In genomic region chr16:67718668-67719047, GRCh38 we compare ENCODE assay signal across 8 cellular contexts. TPM values are rescaled to one million over a fixed set of nuclear protein-coding genes. Genes with fewer than 3 reads are reported as not detected.
DNase-seq lines count a peak whose midpoint lies in the region; ATAC-seq, FAIRE-seq and TF ChIP-seq lines count a peak whose summit lies in the region.

No MANE protein-coding gene starts in this region.

- H2AFZ ChIP-seq in endothelial cell of umbilical vein (ENCODE audit: low read depth, low read length), result peak overlapping the region; percentile 38

- H3K4me2 ChIP-seq in endothelial cell of umbilical vein (ENCODE audit: insufficient read depth, low read length), result peak overlapping the region; percentile 89

- FAIRE-seq in endothelial cell of umbilical vein (lab: Jason Lieb, UNC), result no peak

- peak overlapping the region; percentile 46 for H3K27ac ChIP-seq in endothelial cell of umbilical vein (ENCODE audit: insufficient read depth, low read depth, low read length)

- peaks cover 8% of the 10 kb centered on the region for H4K20me1 ChIP-seq in endothelial cell of umbilical vein (replicated peaks; ENCODE audit: control insufficient read depth, extremely low read depth, insufficient read depth, low read length)

- no peaks in the 10 kb centered on the region for H3K27me3 ChIP-seq in BJ (ENCODE audit: control insufficient read depth, insufficient read depth, low read length)
- no peaks in the 10 kb centered on the region for H3K27me3 ChIP-seq in endothelial cell of umbilical vein (ENCODE audit: control insufficient read depth in 2 of 2, insufficient read depth in 2 of 2, low read length in 2 of 2)

- intact Hi-C loops in endothelial cell of umbilical vein (cut with micrococcal nuclease), result loop anchor here (1.0 to 2.0 kb wide), 3 partner anchors 45 to 88 kb away; partner anchors contain the start of genes RANBP10 and TSNAXIP1

- H3K9me1 ChIP-seq in endothelial cell of umbilical vein (replicated peaks; ENCODE audit: control insufficient read depth, extremely low read depth, insufficient read depth, low read length), result no peaks in the 10 kb centered on the region

- CTCF ChIA-PET in BJ (lab: Yijun Ruan, JAX), result interaction anchor here (1.0 to 1.9 kb wide), 5 partner anchors 10 to 197 kb away, joined by 3 to 6 read pairs (median 4); no protein-coding TSS in a partner anchor
- CTCF ChIA-PET in endothelial cell of umbilical vein (lab: Charles Lee), result interaction anchor here (1.0 to 3.7 kb wide), 14 partner anchors 9 to 197 kb away, joined by 3 to 28 read pairs (median 4); partner anchors contain the start of genes C16orf86, ENKD1, RANBP10 and TSNAXIP1

- TF ChIP-seq CTCF in BJ (IDR thresholded peaks at IDR 0.05; ENCODE audit: insufficient read depth, low read depth, low read length), result no peak
- no peak for TF ChIP-seq CTCF in endothelial cell of umbilical vein (IDR thresholded peaks at IDR 0.05; ENCODE audit: extremely low read depth in 1 of 2, insufficient read depth in 1 of 2, low read depth in 1 of 2, low read length in 2 of 2)
- no peak for TF ChIP-seq CTCF in nephron (IDR thresholded peaks at IDR 0.05; ENCODE audit: unreplicated experiment in 3 of 3)

- peak overlapping the region; percentile 91 to 96 (median 95) for H3K4me3 Mint-ChIP-seq in nephron

- peaks cover under 1% of the 10 kb centered on the region; the same call in 1 of the 2 replicates for H3K36me3 ChIP-seq in BJ (ENCODE audit: control insufficient read depth, insufficient read depth, low read length)
- peaks cover 2 to 6% of the 10 kb centered on the region in 2 experiments for H3K36me3 ChIP-seq in endothelial cell of umbilical vein (ENCODE audit: control insufficient read depth in 2 of 2, extremely low read depth in 1 of 2, insufficient read depth in 2 of 2, low read length in 2 of 2)

- no peaks in the 10 kb centered on the region for H3K9me3 ChIP-seq in endothelial cell of umbilical vein (replicated peaks; ENCODE audit: control insufficient read depth, insufficient read depth, low read length)

- peaks cover 23% of the 10 kb centered on the region for H3K4me1 ChIP-seq in endothelial cell of umbilical vein (ENCODE audit: control insufficient read depth, extremely low read depth, insufficient read depth, low read length)

- DNase-seq in BJ (ENCODE audit: low read depth), result no peak
- DNase-seq in RKO (ENCODE audit: low spot score), result peak; percentile 22
- DNase-seq in endothelial cell of umbilical vein (ENCODE audit: low read depth, low spot score), result peak; percentile 35
- DNase-seq in NCI-H2196 (lab: John Stamatoyannopoulos, UW; ENCODE audit: unreplicated experiment), result no peak
- no peak for DNase-seq in NK-92 (lab: John Stamatoyannopoulos, UW; ENCODE audit: unreplicated experiment)

- H3K36me3 Mint-ChIP-seq in nephron (ENCODE audit: low read depth), result peaks cover 2% of the 10 kb centered on the region

- H3K9me3 Mint-ChIP-seq in nephron, result no peaks in the 10 kb centered on the region

- no peaks in the 10 kb centered on the region for H3K27me3 Mint-ChIP-seq in nephron (ENCODE audit: low read depth)

- no TSS peak for BruUV-seq in endothelial cell of umbilical vein (replicated peaks; lab: Mats Ljungman, UMichigan)

- peaks cover 53% of the 10 kb centered on the region for H3K79me2 ChIP-seq in endothelial cell of umbilical vein (ENCODE audit: control insufficient read depth, insufficient read depth, low read length)

- H3K9ac ChIP-seq in endothelial cell of umbilical vein (replicated peaks; ENCODE audit: extremely low read depth, insufficient read depth, low read length), result peak overlapping the region; percentile 89

- peaks cover 32% of the 10 kb centered on the region for H3K4me1 Mint-ChIP-seq in nephron

- dilution Hi-C loops in endothelial cell of umbilical vein (cut with MboI; ENCODE audit: extremely low pct_ligation_motif_present, low sequenced_read_pairs), result no loop called here

- POLR2A ChIA-PET in BJ (lab: Charles Lee), result interaction anchor here (0.5 kb wide), 1 partner anchor 24 kb away, joined by 6 read pairs; no protein-coding TSS in a partner anchor
- POLR2A ChIA-PET in endothelial cell of umbilical vein (lab: Charles Lee), result interaction anchor here (0.6 to 1.4 kb wide), 3 partner anchors 39 to 61 kb away, joined by 3 to 4 read pairs (median 3); no protein-coding TSS in a partner anchor

- H3K4me3 ChIP-seq in BJ (ENCODE audit: low read depth, low read length), result peak overlapping the region; percentile 95
- peak overlapping the region; percentile 78 to 93 (median 91) for H3K4me3 ChIP-seq in endothelial cell of umbilical vein (replicated peaks in 1 of 3; ENCODE audit: insufficient read depth in 1 of 3, low read depth in 1 of 3, low read length in 3 of 3)

- TF ChIP-seq POLR2A in endothelial cell of umbilical vein (IDR thresholded peaks at IDR 0.05; ENCODE audit: low read depth, low read length), result no peak

- peak overlapping the region; percentile 6 to 84 (median 19) for H3K27ac Mint-ChIP-seq in nephron

- peak; percentile 22 for ATAC-seq in GM21423 (IDR thresholded peaks at IDR 0.05; ENCODE audit: unreplicated experiment)
- no peak for ATAC-seq in GM21529 (IDR thresholded peaks at IDR 0.05; ENCODE audit: unreplicated experiment)

TF ChIP-seq in endothelial cell of umbilical vein, 7 proteins besides CTCF, POLR2A, EP300 and RAD21 (continues in another document):
- TF ChIP-seq MYC (IDR thresholded peaks at IDR 0.05; ENCODE audit: low read depth, low read length) (no peak), GATA2 (IDR thresholded peaks at IDR 0.05; ENCODE audit: insufficient read depth, insufficient read length, low read depth, low read length) (no peak), JUN (IDR thresholded peaks at IDR 0.05; ENCODE audit: borderline replicate concordance, insufficient read depth, insufficient read length, low read depth) (no peak), FOS (IDR thresholded peaks at IDR 0.05; ENCODE audit: borderline replicate concordance, insufficient read depth, low read length) (no peak)

RNA-seq across cellular contexts. Expression of gene GFOD2, which starts 0.5 kb away (rescaled TPM):
- polyA plus RNA-seq in BJ (2011; rRNA removed) (11.4 and 13.6 TPM in 2 replicates), endothelial cell of umbilical vein (36.7 and 38.1 TPM in 2 replicates)
- polyA minus RNA-seq in BJ (2011; rRNA and poly(A)+ RNA removed), result 9.5 and 17.1 TPM in 2 replicates
- total RNA-seq in endothelial cell of umbilical vein, result 43.7 and 47.5 TPM in 2 replicates
- 34.6 and 36.0 TPM in 2 replicates for polyA plus RNA-seq in endothelial cell of umbilical vein (2011; cell fraction: cytosol; rRNA removed)
- 42.1 and 48.6 TPM in 2 replicates for polyA plus RNA-seq in endothelial cell of umbilical vein (2011; cell fraction: nucleus; rRNA removed)
- 27.2 and 32.5 TPM in 2 replicates for polyA plus RNA-seq in endothelial cell of umbilical vein (2012)
- polyA minus RNA-seq in endothelial cell of umbilical vein, result 54.9 and 56.1 TPM in 2 replicates
- polyA minus RNA-seq in endothelial cell of umbilical vein (2011; cell fraction: cytosol; rRNA and poly(A)+ RNA removed), result 8.7 TPM
- polyA minus RNA-seq in endothelial cell of umbilical vein (2011; cell fraction: nucleus; rRNA and poly(A)+ RNA removed), result 21.7 and 22.4 TPM in 2 replicates

RNA-seq across cellular contexts. Expression of gene C16orf86, which starts 52.0 kb away (rescaled TPM):
- polyA plus RNA-seq in BJ (2011; rRNA removed), result 0.87 and 1.5 TPM in 2 replicates
- polyA minus RNA-seq in BJ (2011; rRNA and poly(A)+ RNA removed), result 0.43 TPM in 1 of 2 replicates, not detected in the other
- total RNA-seq in endothelial cell of umbilical vein, result 0.62 and 1.2 TPM in 2 replicates
- 0.80 and 0.98 TPM in 2 replicates for polyA plus RNA-seq in endothelial cell of umbilical vein
- 0.65 and 1.4 TPM in 2 replicates for polyA plus RNA-seq in endothelial cell of umbilical vein (2011; cell fraction: cytosol; rRNA removed)
- 1.4 and 2.0 TPM in 2 replicates for polyA plus RNA-seq in endothelial cell of umbilical vein (2011; cell fraction: nucleus; rRNA removed)
- 0.55 and 0.63 TPM in 2 replicates for polyA plus RNA-seq in endothelial cell of umbilical vein (2012)
- 0.11 and 0.46 TPM in 2 replicates for polyA minus RNA-seq in endothelial cell of umbilical vein
- polyA minus RNA-seq in endothelial cell of umbilical vein (2011; cell fraction: cytosol; rRNA and poly(A)+ RNA removed), result not detected
- polyA minus RNA-seq in endothelial cell of umbilical vein (2011; cell fraction: nucleus; rRNA and poly(A)+ RNA removed), result not detected in 2 replicates

RNA-seq across cellular contexts. Expression of gene ENKD1, which starts 52.1 kb away (rescaled TPM):
- polyA plus RNA-seq in BJ (2011; rRNA removed) (7.6 and 10.9 TPM in 2 replicates), endothelial cell of umbilical vein (16.7 and 21.9 TPM in 2 replicates)
- polyA minus RNA-seq in BJ (2011; rRNA and poly(A)+ RNA removed), result 1.7 and 2.7 TPM in 2 replicates
- total RNA-seq in endothelial cell of umbilical vein, result 17.3 and 17.5 TPM in 2 replicates
- 8.8 and 11.5 TPM in 2 replicates for polyA plus RNA-seq in endothelial cell of umbilical vein (2011; cell fraction: cytosol; rRNA removed)
- polyA plus RNA-seq in endothelial cell of umbilical vein (2011; cell fraction: nucleus; rRNA removed), result 21.1 and 21.4 TPM in 2 replicates
- polyA plus RNA-seq in endothelial cell of umbilical vein (2012), result 8.3 and 12.7 TPM in 2 replicates
- polyA minus RNA-seq in endothelial cell of umbilical vein, result 3.6 and 8.2 TPM in 2 replicates
- polyA minus RNA-seq in endothelial cell of umbilical vein (2011; cell fraction: cytosol; rRNA and poly(A)+ RNA removed), result 10.7 TPM
- polyA minus RNA-seq in endothelial cell of umbilical vein (2011; cell fraction: nucleus; rRNA and poly(A)+ RNA removed), result 6.3 and 6.5 TPM in 2 replicates

RNA-seq across cellular contexts. Expression of gene PARD6A, which starts 57.9 kb away (rescaled TPM):
- polyA plus RNA-seq in BJ (2011; rRNA removed), result 0.86 and 0.88 TPM in 2 replicates
- 0.21 TPM in 1 of 2 replicates, not detected in the other for polyA minus RNA-seq in BJ (2011; rRNA and poly(A)+ RNA removed)
- 1.3 and 1.7 TPM in 2 replicates for total RNA-seq in endothelial cell of umbilical vein
- polyA plus RNA-seq in endothelial cell of umbilical vein, result 2.9 and 4.3 TPM in 2 replicates
- 1.5 and 2.1 TPM in 2 replicates for polyA plus RNA-seq in endothelial cell of umbilical vein (2011; cell fraction: cytosol; rRNA removed)
- 0.51 and 1.1 TPM in 2 replicates for polyA plus RNA-seq in endothelial cell of umbilical vein (2011; cell fraction: nucleus; rRNA removed)
- polyA plus RNA-seq in endothelial cell of umbilical vein (2012), result 1.1 and 1.5 TPM in 2 replicates
- polyA minus RNA-seq in endothelial cell of umbilical vein, result 0.79 and 1.0 TPM in 2 replicates
- 3.2 TPM for polyA minus RNA-seq in endothelial cell of umbilical vein (2011; cell fraction: cytosol; rRNA and poly(A)+ RNA removed)
- 0.48 TPM in 1 of 2 replicates, not detected in the other for polyA minus RNA-seq in endothelial cell of umbilical vein (2011; cell fraction: nucleus; rRNA and poly(A)+ RNA removed)

RNA-seq across cellular contexts. Expression of gene ACD, which starts 58.6 kb away (rescaled TPM):
- polyA plus RNA-seq in BJ (2011; rRNA removed), result 14.1 and 29.5 TPM in 2 replicates
- polyA minus RNA-seq in BJ (2011; rRNA and poly(A)+ RNA removed), result 14.4 and 17.2 TPM in 2 replicates
- 24.4 and 26.9 TPM in 2 replicates for total RNA-seq in endothelial cell of umbilical vein
- 36.0 and 45.1 TPM in 2 replicates for polyA plus RNA-seq in endothelial cell of umbilical vein
- polyA plus RNA-seq in endothelial cell of umbilical vein (2011; cell fraction: cytosol; rRNA removed), result 27.1 and 27.9 TPM in 2 replicates
- polyA plus RNA-seq in endothelial cell of umbilical vein (2011; cell fraction: nucleus; rRNA removed), result 40.4 and 46.8 TPM in 2 replicates
- polyA plus RNA-seq in endothelial cell of umbilical vein (2012), result 23.9 and 26.7 TPM in 2 replicates
- polyA minus RNA-seq in endothelial cell of umbilical vein, result 10.5 and 14.6 TPM in 2 replicates
- 29.0 TPM for polyA minus RNA-seq in endothelial cell of umbilical vein (2011; cell fraction: cytosol; rRNA and poly(A)+ RNA removed)
- 9.6 and 9.9 TPM in 2 replicates for polyA minus RNA-seq in endothelial cell of umbilical vein (2011; cell fraction: nucleus; rRNA and poly(A)+ RNA removed)

Comparison
In these comparisons a context has a peak if more than half of its experiments do, and no peak if none do; other contexts are left out.
1. DNase-seq: peak in RKO (single experiment) and endothelial cell of umbilical vein (single experiment); none in BJ (single experiment), NCI-H2196 (single experiment) and NK-92 (single experiment).